1 cellular context compared by ENCODE assay signal in the genomic region with DNA sequence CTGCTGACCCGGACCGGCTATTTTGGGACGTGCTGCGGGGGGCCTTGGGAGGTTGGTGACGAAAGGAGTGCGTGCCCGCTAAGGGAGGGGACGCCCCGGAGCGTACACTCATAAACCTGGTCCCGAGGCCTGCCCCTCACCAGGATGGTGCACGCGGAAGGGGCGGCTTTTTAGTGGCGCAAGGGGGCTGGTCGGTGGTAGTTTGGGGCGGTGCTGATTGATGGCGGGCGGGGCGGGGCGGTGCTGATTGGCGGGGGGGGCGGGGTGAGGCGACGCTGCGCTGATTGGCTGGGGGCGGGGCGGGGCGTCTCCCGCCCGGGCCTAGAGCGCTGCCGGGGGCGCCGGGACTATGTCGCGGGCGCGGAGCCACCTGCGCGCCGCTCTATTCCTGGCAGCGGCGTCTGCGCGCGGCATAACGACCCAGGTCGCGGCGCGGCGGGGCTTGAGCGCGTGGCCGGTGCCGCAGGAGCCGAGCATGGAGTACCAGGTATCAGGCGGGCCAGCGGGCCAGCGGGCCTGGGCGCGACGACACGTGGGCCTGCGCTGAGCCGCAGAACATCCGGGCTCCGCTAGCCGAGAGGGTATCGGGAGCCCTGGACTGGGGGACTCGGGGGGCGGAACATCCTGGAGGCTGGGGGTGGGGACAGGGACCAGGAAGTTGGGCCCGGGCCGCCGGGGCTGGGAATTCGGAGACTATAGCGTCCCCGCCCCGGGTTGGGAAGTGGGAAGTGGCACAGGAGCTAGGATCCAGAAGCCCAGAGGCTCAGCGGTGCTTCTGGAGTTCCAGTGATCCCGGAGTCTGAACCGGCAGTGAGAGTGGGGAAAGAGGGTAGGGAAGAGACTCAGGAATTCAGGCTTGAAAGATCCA.
TF ChIP-seq lines count a peak whose summit lies in the region.

A gene with protein sequence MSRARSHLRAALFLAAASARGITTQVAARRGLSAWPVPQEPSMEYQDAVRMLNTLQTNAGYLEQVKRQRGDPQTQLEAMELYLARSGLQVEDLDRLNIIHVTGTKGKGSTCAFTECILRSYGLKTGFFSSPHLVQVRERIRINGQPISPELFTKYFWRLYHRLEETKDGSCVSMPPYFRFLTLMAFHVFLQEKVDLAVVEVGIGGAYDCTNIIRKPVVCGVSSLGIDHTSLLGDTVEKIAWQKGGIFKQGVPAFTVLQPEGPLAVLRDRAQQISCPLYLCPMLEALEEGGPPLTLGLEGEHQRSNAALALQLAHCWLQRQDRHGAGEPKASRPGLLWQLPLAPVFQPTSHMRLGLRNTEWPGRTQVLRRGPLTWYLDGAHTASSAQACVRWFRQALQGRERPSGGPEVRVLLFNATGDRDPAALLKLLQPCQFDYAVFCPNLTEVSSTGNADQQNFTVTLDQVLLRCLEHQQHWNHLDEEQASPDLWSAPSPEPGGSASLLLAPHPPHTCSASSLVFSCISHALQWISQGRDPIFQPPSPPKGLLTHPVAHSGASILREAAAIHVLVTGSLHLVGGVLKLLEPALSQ (plus strand): TSS at position 307 of the 868 bp plus-strand sequence. CDS start 43 bp downstream, at position 350.

TF ChIP-seq in K562, 482 proteins besides CTCF, POLR2A, EP300 and RAD21 (continued from another document and continues in another):
- TF ChIP-seq CHD1 (IDR thresholded peaks at IDR 0.05; ENCODE audit: low read length) (no peak), BHLHE40 (IDR thresholded peaks at IDR 0.05; ENCODE audit: low read length) (no peak), U2AF2 (optimal IDR thresholded peaks at IDR 0.05; ENCODE audit: low read depth, low read length) (no peak), HDAC1 (IDR thresholded peaks at IDR 0.05) (peak; percentile 87 to 98; a peak in 3 of 4 replicates), XRCC5 (IDR thresholded peaks at IDR 0.05; ENCODE audit: low read depth, low read length) (0 out of 2 replicates have a peak, but pooled peaks have one; percentile 46), CBX2 (IDR thresholded peaks at IDR 0.05; ENCODE audit: insufficient read depth, low read length, poor library complexity, severe bottlenecking) (no peak), TEAD1 (CRISPR knock-in tag; IDR thresholded peaks at IDR 0.05) (peak in 1 of 2 experiments; percentile 65; a peak in 1 of 4 replicates), ZNF408 (CRISPR knock-in tag; IDR thresholded peaks at IDR 0.05; ENCODE audit: low read depth) (no peak), GTF2E2 (tag; IDR thresholded peaks at IDR 0.05) (no peak; the same call in 1 of the 2 replicates), CBFB (CRISPR knock-in tag; IDR thresholded peaks at IDR 0.05) (no peak; the same call in 1 of the 2 replicates), FOXJ2 (tag; IDR thresholded peaks at IDR 0.05) (no peak), MYBL2 (IDR thresholded peaks at IDR 0.05; ENCODE audit: low read depth) (no peak), MYBL2 (CRISPR knock-in tag; IDR thresholded peaks at IDR 0.05; ENCODE audit: borderline replicate concordance) (no peak), PTTG1 (tag; IDR thresholded peaks at IDR 0.05; ENCODE audit: low read depth) (no peak), TFAM (CRISPR knock-in tag; conservative IDR thresholded peaks at IDR 0.05) (no peak), ZKSCAN1 (IDR thresholded peaks at IDR 0.05; ENCODE audit: low read depth, low read length) (0 out of 2 replicates have a peak, but pooled peaks have one; percentile 18), SPI1 (IDR thresholded peaks at IDR 0.05; ENCODE audit: borderline replicate concordance, low read depth, low read length) (peak; percentile 44; the same call in 1 of the 2 replicates), SMARCE1 (IDR thresholded peaks at IDR 0.05) (0 out of 2 replicates have a peak, but pooled peaks have one; percentile 13), CBX3 (IDR thresholded peaks at IDR 0.05; ENCODE audit: borderline replicate concordance in 1 of 2, low read length in 2 of 2) (no peak), FOXM1 (IDR thresholded peaks at IDR 0.05; ENCODE audit: low read depth) (no peak), FOXM1 (CRISPR knock-in tag; IDR thresholded peaks at IDR 0.05; ENCODE audit: low read depth) (0 out of 2 replicates have a peak, but pooled peaks have one; percentile 70), TCFL5 (CRISPR knock-in tag; conservative IDR thresholded peaks at IDR 0.05) (no peak), DMBX1 (CRISPR knock-in tag; IDR thresholded peaks at IDR 0.05; ENCODE audit: borderline replicate concordance) (no peak), ZNF766 (CRISPR knock-in tag; conservative IDR thresholded peaks at IDR 0.05) (peak; percentile 17; the same call in 1 of the 2 replicates), ASH1L (IDR thresholded peaks at IDR 0.05; ENCODE audit: borderline replicate concordance, low read depth, partially characterized antibody) (no peak), MAZ (CRISPR knock-in tag; conservative IDR thresholded peaks at IDR 0.05 in 1 of 2, IDR thresholded peaks at IDR 0.05 in 1 of 2) (peak; percentile 76 to 80), MEIS2 (IDR thresholded peaks at IDR 0.05; ENCODE audit: partially characterized antibody) (peak; percentile 37), HNRNPH1 (optimal IDR thresholded peaks at IDR 0.05; ENCODE audit: low read depth, low read length) (no peak), ETV1 (tag; conservative IDR thresholded peaks at IDR 0.05; ENCODE audit: low read depth) (0 out of 2 replicates have a peak, but pooled peaks have one; percentile 35)
- TF ChIP-seq, protein P1, sequence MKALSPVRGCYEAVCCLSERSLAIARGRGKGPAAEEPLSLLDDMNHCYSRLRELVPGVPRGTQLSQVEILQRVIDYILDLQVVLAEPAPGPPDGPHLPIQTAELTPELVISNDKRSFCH (CRISPR knock-in tag; IDR thresholded peaks at IDR 0.05) = no peak
- TF ChIP-seq, protein P1 (tag; IDR thresholded peaks at IDR 0.05) = no peak
- TF ChIP-seq, protein P2, sequence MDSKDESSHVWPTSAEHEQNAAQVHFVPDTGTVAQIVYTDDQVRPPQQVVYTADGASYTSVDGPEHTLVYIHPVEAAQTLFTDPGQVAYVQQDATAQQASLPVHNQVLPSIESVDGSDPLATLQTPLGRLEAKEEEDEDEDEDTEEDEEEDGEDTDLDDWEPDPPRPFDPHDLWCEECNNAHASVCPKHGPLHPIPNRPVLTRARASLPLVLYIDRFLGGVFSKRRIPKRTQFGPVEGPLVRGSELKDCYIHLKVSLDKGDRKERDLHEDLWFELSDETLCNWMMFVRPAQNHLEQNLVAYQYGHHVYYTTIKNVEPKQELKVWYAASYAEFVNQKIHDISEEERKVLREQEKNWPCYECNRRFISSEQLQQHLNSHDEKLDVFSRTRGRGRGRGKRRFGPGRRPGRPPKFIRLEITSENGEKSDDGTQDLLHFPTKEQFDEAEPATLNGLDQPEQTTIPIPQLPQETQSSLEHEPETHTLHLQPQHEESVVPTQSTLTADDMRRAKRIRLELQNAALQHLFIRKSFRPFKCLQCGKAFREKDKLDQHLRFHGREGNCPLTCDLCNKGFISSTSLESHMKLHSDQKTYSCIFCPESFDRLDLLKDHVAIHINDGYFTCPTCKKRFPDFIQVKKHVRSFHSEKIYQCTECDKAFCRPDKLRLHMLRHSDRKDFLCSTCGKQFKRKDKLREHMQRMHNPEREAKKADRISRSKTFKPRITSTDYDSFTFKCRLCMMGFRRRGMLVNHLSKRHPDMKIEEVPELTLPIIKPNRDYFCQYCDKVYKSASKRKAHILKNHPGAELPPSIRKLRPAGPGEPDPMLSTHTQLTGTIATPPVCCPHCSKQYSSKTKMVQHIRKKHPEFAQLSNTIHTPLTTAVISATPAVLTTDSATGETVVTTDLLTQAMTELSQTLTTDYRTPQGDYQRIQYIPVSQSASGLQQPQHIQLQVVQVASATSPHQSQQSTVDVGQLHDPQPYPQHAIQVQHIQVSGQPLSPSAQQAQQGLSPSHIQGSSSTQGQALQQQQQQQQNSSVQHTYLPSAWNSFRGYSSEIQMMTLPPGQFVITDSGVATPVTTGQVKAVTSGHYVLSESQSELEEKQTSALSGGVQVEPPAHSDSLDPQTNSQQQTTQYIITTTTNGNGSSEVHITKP (IDR thresholded peaks at IDR 0.05; ENCODE audit: partially characterized antibody) = peak; percentile 14
- TF ChIP-seq, protein P3, sequence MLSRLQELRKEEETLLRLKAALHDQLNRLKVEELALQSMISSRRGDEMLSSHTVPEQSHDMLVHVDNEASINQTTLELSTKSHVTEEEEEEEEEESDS (CRISPR knock-in tag; IDR thresholded peaks at IDR 0.05) = no peak
- TF ChIP-seq, protein P4, sequence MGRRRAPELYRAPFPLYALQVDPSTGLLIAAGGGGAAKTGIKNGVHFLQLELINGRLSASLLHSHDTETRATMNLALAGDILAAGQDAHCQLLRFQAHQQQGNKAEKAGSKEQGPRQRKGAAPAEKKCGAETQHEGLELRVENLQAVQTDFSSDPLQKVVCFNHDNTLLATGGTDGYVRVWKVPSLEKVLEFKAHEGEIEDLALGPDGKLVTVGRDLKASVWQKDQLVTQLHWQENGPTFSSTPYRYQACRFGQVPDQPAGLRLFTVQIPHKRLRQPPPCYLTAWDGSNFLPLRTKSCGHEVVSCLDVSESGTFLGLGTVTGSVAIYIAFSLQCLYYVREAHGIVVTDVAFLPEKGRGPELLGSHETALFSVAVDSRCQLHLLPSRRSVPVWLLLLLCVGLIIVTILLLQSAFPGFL (CRISPR knock-in tag; IDR thresholded peaks at IDR 0.05) = no peak
- TF ChIP-seq, protein P5, sequence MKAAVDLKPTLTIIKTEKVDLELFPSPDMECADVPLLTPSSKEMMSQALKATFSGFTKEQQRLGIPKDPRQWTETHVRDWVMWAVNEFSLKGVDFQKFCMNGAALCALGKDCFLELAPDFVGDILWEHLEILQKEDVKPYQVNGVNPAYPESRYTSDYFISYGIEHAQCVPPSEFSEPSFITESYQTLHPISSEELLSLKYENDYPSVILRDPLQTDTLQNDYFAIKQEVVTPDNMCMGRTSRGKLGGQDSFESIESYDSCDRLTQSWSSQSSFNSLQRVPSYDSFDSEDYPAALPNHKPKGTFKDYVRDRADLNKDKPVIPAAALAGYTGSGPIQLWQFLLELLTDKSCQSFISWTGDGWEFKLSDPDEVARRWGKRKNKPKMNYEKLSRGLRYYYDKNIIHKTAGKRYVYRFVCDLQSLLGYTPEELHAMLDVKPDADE (conservative IDR thresholded peaks at IDR 0.05; ENCODE audit: control insufficient read depth, low read depth, low read length) = peak; percentile 80
- TF ChIP-seq, protein P6, sequence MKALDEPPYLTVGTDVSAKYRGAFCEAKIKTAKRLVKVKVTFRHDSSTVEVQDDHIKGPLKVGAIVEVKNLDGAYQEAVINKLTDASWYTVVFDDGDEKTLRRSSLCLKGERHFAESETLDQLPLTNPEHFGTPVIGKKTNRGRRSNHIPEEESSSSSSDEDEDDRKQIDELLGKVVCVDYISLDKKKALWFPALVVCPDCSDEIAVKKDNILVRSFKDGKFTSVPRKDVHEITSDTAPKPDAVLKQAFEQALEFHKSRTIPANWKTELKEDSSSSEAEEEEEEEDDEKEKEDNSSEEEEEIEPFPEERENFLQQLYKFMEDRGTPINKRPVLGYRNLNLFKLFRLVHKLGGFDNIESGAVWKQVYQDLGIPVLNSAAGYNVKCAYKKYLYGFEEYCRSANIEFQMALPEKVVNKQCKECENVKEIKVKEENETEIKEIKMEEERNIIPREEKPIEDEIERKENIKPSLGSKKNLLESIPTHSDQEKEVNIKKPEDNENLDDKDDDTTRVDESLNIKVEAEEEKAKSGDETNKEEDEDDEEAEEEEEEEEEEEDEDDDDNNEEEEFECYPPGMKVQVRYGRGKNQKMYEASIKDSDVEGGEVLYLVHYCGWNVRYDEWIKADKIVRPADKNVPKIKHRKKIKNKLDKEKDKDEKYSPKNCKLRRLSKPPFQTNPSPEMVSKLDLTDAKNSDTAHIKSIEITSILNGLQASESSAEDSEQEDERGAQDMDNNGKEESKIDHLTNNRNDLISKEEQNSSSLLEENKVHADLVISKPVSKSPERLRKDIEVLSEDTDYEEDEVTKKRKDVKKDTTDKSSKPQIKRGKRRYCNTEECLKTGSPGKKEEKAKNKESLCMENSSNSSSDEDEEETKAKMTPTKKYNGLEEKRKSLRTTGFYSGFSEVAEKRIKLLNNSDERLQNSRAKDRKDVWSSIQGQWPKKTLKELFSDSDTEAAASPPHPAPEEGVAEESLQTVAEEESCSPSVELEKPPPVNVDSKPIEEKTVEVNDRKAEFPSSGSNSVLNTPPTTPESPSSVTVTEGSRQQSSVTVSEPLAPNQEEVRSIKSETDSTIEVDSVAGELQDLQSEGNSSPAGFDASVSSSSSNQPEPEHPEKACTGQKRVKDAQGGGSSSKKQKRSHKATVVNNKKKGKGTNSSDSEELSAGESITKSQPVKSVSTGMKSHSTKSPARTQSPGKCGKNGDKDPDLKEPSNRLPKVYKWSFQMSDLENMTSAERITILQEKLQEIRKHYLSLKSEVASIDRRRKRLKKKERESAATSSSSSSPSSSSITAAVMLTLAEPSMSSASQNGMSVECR (CRISPR knock-in tag; IDR thresholded peaks at IDR 0.05) = peak; percentile 92
- TF ChIP-seq, protein P7, sequence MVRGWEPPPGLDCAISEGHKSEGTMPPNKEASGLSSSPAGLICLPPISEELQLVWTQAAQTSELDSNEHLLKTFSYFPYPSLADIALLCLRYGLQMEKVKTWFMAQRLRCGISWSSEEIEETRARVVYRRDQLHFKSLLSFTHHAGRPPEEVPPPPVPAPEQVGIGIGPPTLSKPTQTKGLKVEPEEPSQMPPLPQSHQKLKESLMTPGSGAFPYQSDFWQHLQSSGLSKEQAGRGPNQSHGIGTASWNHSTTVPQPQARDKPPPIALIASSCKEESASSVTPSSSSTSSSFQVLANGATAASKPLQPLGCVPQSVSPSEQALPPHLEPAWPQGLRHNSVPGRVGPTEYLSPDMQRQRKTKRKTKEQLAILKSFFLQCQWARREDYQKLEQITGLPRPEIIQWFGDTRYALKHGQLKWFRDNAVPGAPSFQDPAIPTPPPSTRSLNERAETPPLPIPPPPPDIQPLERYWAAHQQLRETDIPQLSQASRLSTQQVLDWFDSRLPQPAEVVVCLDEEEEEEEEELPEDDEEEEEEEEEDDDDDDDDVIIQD (CRISPR knock-in tag; IDR thresholded peaks at IDR 0.05) = no peak
- TF ChIP-seq, protein P8, sequence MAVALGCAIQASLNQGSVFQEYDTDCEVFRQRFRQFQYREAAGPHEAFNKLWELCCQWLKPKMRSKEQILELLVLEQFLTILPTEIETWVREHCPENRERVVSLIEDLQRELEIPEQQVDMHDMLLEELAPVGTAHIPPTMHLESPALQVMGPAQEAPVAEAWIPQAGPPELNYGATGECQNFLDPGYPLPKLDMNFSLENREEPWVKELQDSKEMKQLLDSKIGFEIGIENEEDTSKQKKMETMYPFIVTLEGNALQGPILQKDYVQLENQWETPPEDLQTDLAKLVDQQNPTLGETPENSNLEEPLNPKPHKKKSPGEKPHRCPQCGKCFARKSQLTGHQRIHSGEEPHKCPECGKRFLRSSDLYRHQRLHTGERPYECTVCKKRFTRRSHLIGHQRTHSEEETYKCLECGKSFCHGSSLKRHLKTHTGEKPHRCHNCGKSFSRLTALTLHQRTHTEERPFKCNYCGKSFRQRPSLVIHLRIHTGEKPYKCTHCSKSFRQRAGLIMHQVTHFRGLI (CRISPR knock-in tag; IDR thresholded peaks at IDR 0.05) = no peak
- TF ChIP-seq, protein P9, sequence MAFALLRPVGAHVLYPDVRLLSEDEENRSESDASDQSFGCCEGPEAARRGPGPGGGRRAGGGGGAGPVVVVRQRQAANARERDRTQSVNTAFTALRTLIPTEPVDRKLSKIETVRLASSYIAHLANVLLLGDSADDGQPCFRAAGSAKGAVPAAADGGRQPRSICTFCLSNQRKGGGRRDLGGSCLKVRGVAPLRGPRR (CRISPR knock-in tag; IDR thresholded peaks at IDR 0.05) = no peak
